8 cellular contexts compared by ENCODE assay signal in the genomic region with DNA sequence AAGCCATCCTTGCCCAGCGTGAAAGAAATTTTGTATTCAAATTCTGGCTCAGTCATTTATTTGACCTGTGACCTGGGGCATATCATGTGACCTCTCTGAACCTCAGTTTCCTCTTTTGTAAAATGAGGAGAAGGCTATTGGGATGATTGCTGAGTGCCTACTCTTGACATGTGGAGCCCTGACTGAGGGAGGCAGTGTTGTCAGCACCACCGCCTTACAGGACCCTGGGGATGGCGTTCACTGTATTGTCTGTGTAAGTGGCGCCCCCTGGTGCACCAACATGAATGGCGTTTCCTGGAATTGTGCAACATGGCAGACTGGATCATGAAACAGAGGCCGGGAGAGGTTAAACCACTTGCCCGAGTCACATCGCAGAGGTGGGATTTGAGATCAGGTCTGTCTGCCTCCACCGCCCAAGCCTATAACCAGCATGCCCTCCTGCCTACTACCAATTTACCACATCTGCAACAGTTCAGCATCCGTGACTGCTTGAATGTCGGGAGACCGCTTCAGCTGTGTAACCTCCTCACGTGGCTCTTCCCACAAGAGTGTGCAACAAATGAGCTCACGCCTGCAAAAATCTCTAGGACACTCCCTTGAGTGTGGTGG. TPM values are rescaled to one million over a fixed set of nuclear protein-coding genes. Genes with fewer than 3 reads are reported as not detected.
DNase-seq lines count a peak whose midpoint lies in the region; ATAC-seq and TF ChIP-seq lines count a peak whose summit lies in the region.

No MANE protein-coding gene starts in this region.

- H3K9me3 Mint-ChIP-seq in activated T-helper 17 cell treated with anti-CD3 and anti-CD28 coated beads, Interleukin-2, amount 50 U/mL, for 72 hours = no peaks in the 10 kb centered on the region

- H3K36me3 ChIP-seq in BJ (ENCODE audit: control insufficient read depth, insufficient read depth, low read length) (no peaks in the 10 kb centered on the region), suprapubic skin (no peaks in the 10 kb centered on the region)

- WGBS in suprapubic skin = 37% methylated on average over 14 of the region's 14 CpGs

- peak; percentile 82 for ATAC-seq in GM19463 (IDR thresholded peaks at IDR 0.05; ENCODE audit: unreplicated experiment)
- peak; percentile 98 for ATAC-seq in activated T-helper 17 cell treated with anti-CD3 and anti-CD28 coated beads, Interleukin-2, amount 50 U/mL, for 72 hours (replicated peaks)
- ATAC-seq in foreskin keratinocyte = peak; percentile 83
- peak; percentile 41 for ATAC-seq in omental fat pad (ENCODE audit: low FRiP score)

- H3K4me3 ChIP-seq in BJ (ENCODE audit: low read depth, low read length) (peak overlapping the region; percentile 10; the same call in 1 of the 2 replicates), suprapubic skin (peak overlapping the region; percentile 17)

- TF ChIP-seq CTCF in BJ (IDR thresholded peaks at IDR 0.05; ENCODE audit: insufficient read depth, low read depth, low read length) (peak; percentile 85), RWPE1 (conservative IDR thresholded peaks at IDR 0.05; ENCODE audit: low read depth) (peak; percentile 70), foreskin keratinocyte (conservative IDR thresholded peaks at IDR 0.05) (peak; percentile 98), omental fat pad (IDR thresholded peaks at IDR 0.05) (peak in 2 of 3 donors; percentile 79 to 80), suprapubic skin (IDR thresholded peaks at IDR 0.05) (peak; percentile 67 to 87)

- DNase-seq in BJ (ENCODE audit: low read depth) (peak; percentile 10), M059J (ENCODE audit: low read depth) (peak; percentile 75), RWPE1 (ENCODE audit: low spot score) (peak; percentile 63), foreskin keratinocyte (peak; percentile 53 to 70), omental fat pad (ENCODE audit: low spot score) (peak; percentile 94), suprapubic skin (ENCODE audit: low spot score in 2 of 2) (peak; percentile 92 to 94)

- peaks cover 4% of the 10 kb centered on the region for H3K27me3 Mint-ChIP-seq in activated T-helper 17 cell treated with anti-CD3 and anti-CD28 coated beads, Interleukin-2, amount 50 U/mL, for 72 hours

- H3K4me3 Mint-ChIP-seq in activated T-helper 17 cell treated with anti-CD3 and anti-CD28 coated beads, Interleukin-2, amount 50 U/mL, for 72 hours = peak overlapping the region; percentile 65

- H3K4me1 ChIP-seq in foreskin keratinocyte (no peaks in the 10 kb centered on the region), suprapubic skin (peaks cover 4% of the 10 kb centered on the region)

- H3K27ac Mint-ChIP-seq in activated T-helper 17 cell treated with anti-CD3 and anti-CD28 coated beads, Interleukin-2, amount 50 U/mL, for 72 hours = peak overlapping the region; percentile 17

- no peaks in the 10 kb centered on the region for H3K36me3 Mint-ChIP-seq in activated T-helper 17 cell treated with anti-CD3 and anti-CD28 coated beads, Interleukin-2, amount 50 U/mL, for 72 hours (ENCODE audit: low read depth)

- H3K27ac ChIP-seq in RWPE1 (no peak overlapping the region), foreskin keratinocyte (no peak overlapping the region), suprapubic skin (no peak overlapping the region)

- TF ChIP-seq POLR2A in suprapubic skin (IDR thresholded peaks at IDR 0.05) = no peak

- no peak for TF ChIP-seq EP300 in suprapubic skin (IDR thresholded peaks at IDR 0.05)

- H3K9me3 ChIP-seq in suprapubic skin = no peaks in the 10 kb centered on the region

- POLR2A ChIA-PET in BJ (lab: Charles Lee) (no interaction called here), RWPE1 (lab: Yijun Ruan, JAX; ENCODE audit: low non-redundant PET) (no interaction called here)

- CTCF ChIA-PET in BJ (lab: Yijun Ruan, JAX) (interaction anchor here (0.6 to 3.3 kb wide), 21 partner anchors 8 to 376 kb away, joined by 3 to 11 read pairs (median 4); a partner anchor contains a TSS), RWPE1 (lab: Yijun Ruan, JAX) (interaction anchor here (0.5 to 0.9 kb wide), 4 partner anchors 12 to 173 kb away, joined by 3 to 5 read pairs (median 4); no protein-coding TSS in a partner anchor)

- peaks cover 7% of the 10 kb centered on the region for H3K4me1 Mint-ChIP-seq in activated T-helper 17 cell treated with anti-CD3 and anti-CD28 coated beads, Interleukin-2, amount 50 U/mL, for 72 hours

- 0 out of 2 replicates have a peak, but pooled peaks cover 2% of the 10 kb centered on the region for H3K27me3 ChIP-seq in BJ (ENCODE audit: control insufficient read depth, insufficient read depth, low read length)
- H3K27me3 ChIP-seq in foreskin keratinocyte = peaks cover 3% of the 10 kb centered on the region
- no peaks in the 10 kb centered on the region for H3K27me3 ChIP-seq in suprapubic skin

RNA-seq across cellular contexts. Expression of a gene that starts 20.1 kb away (rescaled TPM):
- polyA plus RNA-seq in BJ (2011; rRNA removed) = not detected in 2 replicates
- polyA minus RNA-seq in BJ (2011; rRNA and poly(A)+ RNA removed) = not detected in 2 replicates
- not detected in 2 replicates for total RNA-seq in M059J (2014; rRNA removed; shearing (Covaris generic))
- not detected for total RNA-seq in activated T-helper 17 cell treated with anti-CD3 and anti-CD28 coated beads, Interleukin-2, amount 50 U/mL, for 72 hours
- 0.04 TPM in 1 of 2 replicates, not detected in the other for total RNA-seq in foreskin keratinocyte
- polyA plus RNA-seq in foreskin keratinocyte = 0.02 TPM in 1 of 2 replicates, not detected in the other
- not detected for total RNA-seq in omental fat pad
- total RNA-seq in suprapubic skin = not detected

Comparison
In these comparisons a context has a peak if more than half of its experiments do, and no peak if none do; other contexts are left out.
1. DNase-seq: peak in every context shown above with its lines; median percentile 94 in omental fat pad; 93 in suprapubic skin; 75 in M059J; 63 in RWPE1; 62 in foreskin keratinocyte; 10 in BJ.
2. ATAC-seq: peak in every context shown above with its lines; median percentile 98 in activated T-helper 17 cell treated with anti-CD3 and anti-CD28 coated beads, Interleukin-2, amount 50 U/mL, for 72 hours; 83 in foreskin keratinocyte; 82 in GM19463; 41 in omental fat pad.